8 cellular contexts compared by ENCODE assay signal in genomic region chr10:79142064-79142491, GRCh38.
DNase-seq lines count a peak whose midpoint lies in the region; ATAC-seq and TF ChIP-seq lines count a peak whose summit lies in the region.

No MANE protein-coding gene starts in this region.

- H3K27me3 ChIP-seq in Peyer's patch (no peaks in the 10 kb centered on the region), left ventricle myocardium inferior (ENCODE audit: low read depth) (no peaks in the 10 kb centered on the region), skeletal muscle tissue (ENCODE audit: control insufficient read depth in 3 of 3, insufficient read depth in 3 of 3, low read length in 3 of 3) (no peaks in the 10 kb centered on the region)

- no peak for ATAC-seq in activated CD4-positive, CD25-positive, alpha-beta regulatory T cell treated with anti-CD3 and anti-CD28 coated beads, Interleukin-2, amount 50 U/mL, for 24 hours
- no peak for ATAC-seq in GM21723 (IDR thresholded peaks at IDR 0.05; ENCODE audit: unreplicated experiment)
- no peak for ATAC-seq in activated naive CD8-positive, alpha-beta T cell treated with anti-CD3 and anti-CD28 coated beads, Interleukin-2, amount 50 U/mL, for 24 hours

- H3K36me3 Mint-ChIP-seq in activated naive CD8-positive, alpha-beta T cell treated with anti-CD3 and anti-CD28 coated beads, Interleukin-2, amount 50 U/mL, for 24 hours (ENCODE audit: low read depth) = peaks cover 3% of the 10 kb centered on the region

- no peaks in the 10 kb centered on the region for H3K9me3 Mint-ChIP-seq in activated naive CD8-positive, alpha-beta T cell treated with anti-CD3 and anti-CD28 coated beads, Interleukin-2, amount 50 U/mL, for 24 hours

- DNase-seq in Daoy (ENCODE audit: low read depth) = peak; percentile 47
- DNase-seq in Peyer's patch = no peak
- no peak for DNase-seq in left ventricle myocardium inferior
- no peak for DNase-seq in germinal center (ENCODE audit: low spot score)
- no peak for DNase-seq in activated naive CD8-positive, alpha-beta T cell treated with anti-CD3 and anti-CD28 coated beads, Interleukin-2, amount 50 U/mL, for 24 hours

- H3K27ac ChIP-seq in Peyer's patch = peak overlapping the region in 3 of 4 donors; percentile 2 to 54 (median 36)
- peak overlapping the region; percentile 99 for H3K27ac ChIP-seq in left ventricle myocardium inferior (replicated peaks)
- peak overlapping the region; percentile 42 for H3K27ac ChIP-seq in skeletal muscle tissue (ENCODE audit: low read depth, low read length)

- peaks cover 64% of the 10 kb centered on the region for H3K4me1 Mint-ChIP-seq in activated naive CD8-positive, alpha-beta T cell treated with anti-CD3 and anti-CD28 coated beads, Interleukin-2, amount 50 U/mL, for 24 hours

- no peaks in the 10 kb centered on the region for H3K27me3 Mint-ChIP-seq in activated naive CD8-positive, alpha-beta T cell treated with anti-CD3 and anti-CD28 coated beads, Interleukin-2, amount 50 U/mL, for 24 hours

- no peak overlapping the region for H3K4me3 Mint-ChIP-seq in activated naive CD8-positive, alpha-beta T cell treated with anti-CD3 and anti-CD28 coated beads, Interleukin-2, amount 50 U/mL, for 24 hours

- no peak for TF ChIP-seq CTCF in Peyer's patch (IDR thresholded peaks at IDR 0.05)
- TF ChIP-seq CTCF in left ventricle myocardium inferior (IDR thresholded peaks at IDR 0.05; ENCODE audit: borderline replicate concordance) = no peak

- H3K4me1 ChIP-seq in Peyer's patch (peaks cover 0 to 45% (median 10%) of the 10 kb centered on the region in 4 donors), left ventricle myocardium inferior (peaks cover 100% of the 10 kb centered on the region), skeletal muscle tissue (ENCODE audit: control insufficient read depth in 3 of 3, insufficient read depth in 3 of 3, low read length in 3 of 3) (peaks cover 74 to 88% (median 86%) of the 10 kb centered on the region in 3 donors)

- intact Hi-C loops in left ventricle myocardium inferior (cut with micrococcal nuclease) = no loop called here

- TF ChIP-seq POLR2A in Peyer's patch (IDR thresholded peaks at IDR 0.05) = no peak

- H3K9me3 ChIP-seq in Peyer's patch (no peaks in the 10 kb centered on the region), left ventricle myocardium inferior (replicated peaks) (no peaks in the 10 kb centered on the region), skeletal muscle tissue (ENCODE audit: control insufficient read depth in 3 of 3, low read length in 3 of 3) (no peaks in the 10 kb centered on the region)

- H3K4me3 ChIP-seq in Peyer's patch = no peak overlapping the region
- H3K4me3 ChIP-seq in left ventricle myocardium inferior = no peak overlapping the region
- no peak overlapping the region for H3K4me3 ChIP-seq in skeletal muscle tissue (ENCODE audit: low read length in 3 of 3)

- peak overlapping the region in 1 of 3 donors; percentile 8 for H3K9ac ChIP-seq in skeletal muscle tissue (ENCODE audit: low read depth in 1 of 3, low read length in 3 of 3)

- H3K36me3 ChIP-seq in Peyer's patch (peaks cover 0 to 38% (median 0%) of the 10 kb centered on the region in 3 donors), left ventricle myocardium inferior (peaks cover 35% of the 10 kb centered on the region), skeletal muscle tissue (ENCODE audit: control insufficient read depth in 3 of 3, insufficient read depth in 3 of 3, low read length in 3 of 3) (peaks cover 13 to 31% (median 23%) of the 10 kb centered on the region in 3 donors)

- no peak overlapping the region for H3K27ac Mint-ChIP-seq in activated naive CD8-positive, alpha-beta T cell treated with anti-CD3 and anti-CD28 coated beads, Interleukin-2, amount 50 U/mL, for 24 hours

Comparison
In these comparisons a context has a peak if more than half of its experiments do, and no peak if none do; other contexts are left out.
1. H3K27ac ChIP-seq: peak in every context shown above with its lines; median percentile 99 in left ventricle myocardium inferior; 42 in skeletal muscle tissue; 36 in Peyer's patch.